Comparison of ENCODE assay signal across 1 cellular context in genomic region chr1:1494311-1494710, GRCh38. TPM values are rescaled to one million over a fixed set of nuclear protein-coding genes. Genes with fewer than 3 reads are reported as not detected.
"Had no signal": no experiment of that assay in that cellular context is flagged by ENCODE, and none has a peak within 500 bp of the region (broad histone marks: within the 10 kb centered on the region; RNA-seq: fewer than 3 reads in every experiment).

No MANE protein-coding gene starts in this region.

RNA-seq across cellular contexts. Expression of gene TMEM240, which starts 46.1 kb away (rescaled TPM):
- polyA plus RNA-seq: GM12878 had no signal
